Comparison of ENCODE assay signal across 8 cellular contexts in the genomic region with DNA sequence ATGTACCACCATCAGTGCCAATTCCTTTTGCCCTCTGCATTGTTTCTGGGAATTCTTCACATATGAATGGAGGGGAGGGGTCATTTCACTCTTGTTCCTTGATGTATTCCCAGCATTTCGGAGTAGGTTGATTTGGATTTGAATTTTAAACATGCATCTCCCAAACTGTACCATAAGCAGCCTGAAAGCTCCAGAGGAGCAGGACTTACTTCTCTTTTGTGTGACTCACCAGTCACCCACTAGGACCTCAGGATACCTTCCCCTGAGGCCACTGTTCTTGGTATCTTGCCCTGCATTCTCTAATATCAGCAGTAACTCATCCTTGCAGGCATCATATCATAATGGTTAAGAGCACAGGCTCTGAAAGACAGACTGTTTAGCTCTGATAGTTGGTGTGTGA. TPM values are rescaled to one million over a fixed set of nuclear protein-coding genes. Genes with fewer than 3 reads are reported as not detected.
DNase-seq lines count a peak whose midpoint lies in the region; ATAC-seq, FAIRE-seq and TF ChIP-seq lines count a peak whose summit lies in the region.

No MANE protein-coding gene starts in this region.

- FAIRE-seq in frontal cortex (lab: Jason Lieb, UNC), result no peak

- DNase-seq in heart right ventricle (no peak), cardiac septum (ENCODE audit: low spot score) (no peak), ascending aorta (ENCODE audit: low spot score in 2 of 2) (no peak), lower lobe of right lung (no peak), iPS-NIHi7 (ENCODE audit: extremely low spot score) (no peak), frontal cortex (ENCODE audit: low spot score in 2 of 2) (no peak), DMS53 treated with DMSO at 0.1 percent for 48 hours (lab: John Stamatoyannopoulos, UW; ENCODE audit: unreplicated experiment) (no peak)

- H3K36me3 ChIP-seq in heart right ventricle (peaks cover 0 to 58% (median 17%) of the 10 kb centered on the region in 9 donors), ascending aorta (peaks cover 9 to 27% of the 10 kb centered on the region in 2 donors), lower lobe of right lung (peaks cover 46% of the 10 kb centered on the region), urinary bladder (ENCODE audit: insufficient read depth) (no peaks in the 10 kb centered on the region)

- H3K27ac ChIP-seq in heart right ventricle (peak overlapping the region in 9 of 10 donors; percentile 83 to 97 (median 89)), ascending aorta (peak overlapping the region; percentile 78 to 84), lower lobe of right lung (peak overlapping the region; percentile 89), urinary bladder (ENCODE audit: low read depth) (no peak overlapping the region)

- ATAC-seq in heart right ventricle (no peak), lower lobe of right lung (no peak)

- H3K27me3 ChIP-seq in heart right ventricle (no peaks in the 10 kb centered on the region), ascending aorta (no peaks in the 10 kb centered on the region), lower lobe of right lung (ENCODE audit: low read depth) (no peaks in the 10 kb centered on the region)

- H3K4me3 ChIP-seq in heart right ventricle (peak overlapping the region; percentile 73 to 96 (median 85)), ascending aorta (peak overlapping the region; percentile 84 to 94), lower lobe of right lung (peak overlapping the region; percentile 83), urinary bladder (ENCODE audit: low read depth, low read length) (peak overlapping the region; percentile 89)

- WGBS in heart right ventricle, 2 donors, result 71 to 75% methylated on average over 1 of the region's 1 CpG
- WGBS in urinary bladder, result 81% methylated on average over 1 of the region's 1 CpG

- intact Hi-C loops in heart right ventricle (cut with DNase I) (loop anchor here in 6 of 10 donors (2.0 to 10.0 kb wide), 6 partner anchors 36 to 154 kb away; partner anchors contain the start of genes KLHDC3 (in 2 of the 6), CNPY3 (in 1 of the 6), MEA1 (in 1 of the 6) and PEX6 (in 1 of the 6)), cardiac septum (cut with DNase I) (no loop called here), ascending aorta (cut with DNase I) (loop anchor here (1.0 to 5.0 kb wide), 2 partner anchors 84 to 112 kb away; no protein-coding TSS in a partner anchor), lower lobe of right lung (cut with DNase I) (no loop called here)

- H3K9me3 ChIP-seq in heart right ventricle (no peaks in the 10 kb centered on the region), ascending aorta (no peaks in the 10 kb centered on the region), lower lobe of right lung (no peaks in the 10 kb centered on the region)

- peaks cover 8 to 36% (median 33%) of the 10 kb centered on the region in 9 donors for H3K4me1 ChIP-seq in heart right ventricle
- peaks cover 12 to 29% of the 10 kb centered on the region in 2 donors for H3K4me1 ChIP-seq in ascending aorta
- H3K4me1 ChIP-seq in lower lobe of right lung, result peaks cover 26% of the 10 kb centered on the region
- H3K4me1 ChIP-seq in urinary bladder (ENCODE audit: insufficient read depth), result no peaks in the 10 kb centered on the region

- TF ChIP-seq CTCF in heart right ventricle (IDR thresholded peaks at IDR 0.05) (no peak), ascending aorta (IDR thresholded peaks at IDR 0.05) (no peak), lower lobe of right lung (IDR thresholded peaks at IDR 0.05) (no peak)

RNA-seq across cellular contexts. Expression of gene MRPL2, which starts 0.7 kb away (rescaled TPM):
- 100 to 1,000 TPM in 3 of 10 donors, 10 to 100 TPM in 7; 76.0 to 139 (median 93.5) TPM for total RNA-seq in heart right ventricle
- 100 to 1,000 TPM; 141 to 165 TPM for polyA plus RNA-seq in heart right ventricle
- total RNA-seq in cardiac septum, result 76.4 TPM
- 42.3 TPM for total RNA-seq in ascending aorta
- total RNA-seq in lower lobe of right lung, result 40.1 TPM
- total RNA-seq in urinary bladder, result 9.3 TPM
- polyA plus RNA-seq in urinary bladder, result 61.6 TPM
- 8.2 TPM for total RNA-seq in frontal cortex

RNA-seq across cellular contexts. Expression of gene KLC4, which starts 0.9 kb away (rescaled TPM):
- total RNA-seq in heart right ventricle, result 10 to 100 TPM; 26.3 to 34.2 (median 28.3) TPM
- 10 to 100 TPM; 17.9 to 43.7 TPM for polyA plus RNA-seq in heart right ventricle
- total RNA-seq in cardiac septum, result 31.1 TPM
- total RNA-seq in ascending aorta, result 17.8 TPM
- total RNA-seq in lower lobe of right lung, result 45.2 TPM
- 17.1 TPM for total RNA-seq in urinary bladder
- polyA plus RNA-seq in urinary bladder, result 31.9 TPM
- total RNA-seq in frontal cortex, result 18.8 TPM

RNA-seq across cellular contexts. Expression of gene CUL7, which starts 4.9 kb away (rescaled TPM):
- 10 to 100 TPM in 2 of 10 donors, 1 to 10 TPM in 8; 7.1 to 11.2 (median 8.6) TPM for total RNA-seq in heart right ventricle
- polyA plus RNA-seq in heart right ventricle, result 1 to 10 TPM; 4.2 to 5.6 TPM
- total RNA-seq in cardiac septum, result 11.0 TPM
- 26.7 TPM for total RNA-seq in ascending aorta
- total RNA-seq in lower lobe of right lung, result 16.1 TPM
- 26.5 TPM for total RNA-seq in urinary bladder
- polyA plus RNA-seq in urinary bladder, result 10.8 TPM
- total RNA-seq in frontal cortex, result 12.6 TPM

RNA-seq across cellular contexts. Expression of gene PTK7, which starts 17.6 kb away (rescaled TPM):
- total RNA-seq in heart right ventricle, result 1 to 10 TPM; 1.0 to 5.9 (median 2.2) TPM
- polyA plus RNA-seq in heart right ventricle, result 1 to 10 TPM in 1 of 2 donors, under 1 TPM in 1; 0.80 to 6.3 TPM
- 2.7 TPM for total RNA-seq in cardiac septum
- total RNA-seq in ascending aorta, result 34.9 TPM
- total RNA-seq in lower lobe of right lung, result 81.0 TPM
- 89.6 TPM for total RNA-seq in urinary bladder
- 49.6 TPM for polyA plus RNA-seq in urinary bladder
- total RNA-seq in frontal cortex, result 16.7 TPM

RNA-seq across cellular contexts. Expression of gene RRP36, which starts 37.1 kb away (rescaled TPM):
- 10 to 100 TPM; 21.4 to 35.3 (median 25.6) TPM for total RNA-seq in heart right ventricle
- 10 to 100 TPM; 19.4 to 43.6 TPM for polyA plus RNA-seq in heart right ventricle
- total RNA-seq in cardiac septum, result 26.4 TPM
- 20.6 TPM for total RNA-seq in ascending aorta
- total RNA-seq in lower lobe of right lung, result 35.3 TPM
- 37.1 TPM for total RNA-seq in urinary bladder
- 38.1 TPM for polyA plus RNA-seq in urinary bladder
- 60.3 TPM for total RNA-seq in frontal cortex

Comparison
In these comparisons a context has a peak if more than half of its experiments do, and no peak if none do; other contexts are left out.
1. intact Hi-C loops: an anchor here in heart right ventricle (2.0 to 10.0 kb wide) and ascending aorta (1.0 to 5.0 kb wide); none called in cardiac septum and lower lobe of right lung.